In the genomic region with DNA sequence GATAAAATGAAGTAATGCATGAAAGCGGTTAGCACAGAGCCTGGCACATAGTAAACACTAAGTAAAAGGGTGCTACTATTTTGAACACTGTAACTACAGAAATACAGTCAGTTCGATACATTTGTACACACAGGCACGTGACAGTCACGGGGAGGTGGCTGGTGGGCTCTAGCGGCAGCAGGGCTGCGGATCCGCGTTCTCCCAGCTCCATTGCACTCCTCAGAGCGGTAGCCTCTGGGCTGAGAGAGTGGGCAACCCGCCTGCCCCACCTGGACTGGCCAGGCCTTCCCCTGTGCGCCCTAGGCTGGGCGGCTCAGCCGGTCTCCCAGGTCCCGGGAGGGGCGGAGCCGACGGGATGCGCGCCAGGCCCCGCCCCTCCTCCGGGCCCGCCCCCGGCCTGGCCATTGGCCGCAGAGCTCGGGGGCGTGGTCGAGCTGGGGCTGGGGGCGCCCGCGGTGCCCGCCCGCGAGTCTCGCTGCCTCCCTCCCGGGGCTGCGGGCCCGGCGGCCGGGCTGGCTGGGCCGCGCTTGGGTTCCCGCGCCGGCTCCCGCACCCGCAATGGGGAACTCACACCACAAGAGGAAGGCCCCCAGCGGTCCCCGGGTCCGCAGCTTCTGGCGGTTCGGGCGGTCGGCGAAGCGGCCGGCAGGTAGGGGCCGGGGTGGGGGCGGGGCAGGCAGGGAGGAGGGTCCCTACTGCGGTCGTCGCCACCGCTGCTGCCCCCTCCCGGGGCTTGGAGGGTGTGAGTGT, we compare ENCODE assay signal across 8 cellular contexts. TPM values are rescaled to one million over a fixed set of nuclear protein-coding genes. Genes with fewer than 3 reads are reported as not detected.
DNase-seq lines count a peak whose midpoint lies in the region; ATAC-seq and TF ChIP-seq lines count a peak whose summit lies in the region.

No MANE protein-coding gene starts in this region.

- peak overlapping the region; percentile 92 for H3K4me3 Mint-ChIP-seq in WTC11

- CTCF ChIA-PET in WTC11 (lab: Charles Lee) = interaction anchor here (0.6 to 7.1 kb wide), 16 partner anchors 9 to 315 kb away, joined by 3 to 89 read pairs (median 6); a partner anchor contains a TSS
- CTCF ChIA-PET in mammary epithelial cell (lab: Charles Lee; ENCODE audit: low non-redundant PET) = interaction anchor here (0.6 kb wide), 1 partner anchor 48 kb away, joined by 18 read pairs; no protein-coding TSS in a partner anchor

- DNase-seq in AG10803 (ENCODE audit: low read depth) = peak; percentile 35
- DNase-seq in NCI-H146 (lab: John Stamatoyannopoulos, UW) = peak; percentile 71
- peak; percentile 89 for DNase-seq in WTC11 (ENCODE audit: low spot score)
- peak; percentile 77 for DNase-seq in mammary epithelial cell
- DNase-seq in iris pigment epithelial cell (ENCODE audit: low read depth) = peak; percentile 47
- peak; percentile 85 for DNase-seq in spleen
- no peak for DNase-seq in NK-92 treated with Interleukin-12 subunit alpha and Interleukin-12 subunit beta, amount 100 ng/mL, for 24 hours (lab: John Stamatoyannopoulos, UW)

- POLR2A ChIA-PET in WTC11 (lab: Charles Lee) = interaction anchor here (0.6 to 2.7 kb wide), 8 partner anchors 11 to 359 kb away, joined by 3 to 19 read pairs (median 5); a partner anchor contains a TSS

- ATAC-seq in GM19397 (IDR thresholded peaks at IDR 0.05; ENCODE audit: unreplicated experiment) (peak; percentile 76), WTC11 (peak; percentile 83)

- H3K9me3 ChIP-seq in mammary epithelial cell (replicated peaks; ENCODE audit: insufficient read depth, low read length) (no peaks in the 10 kb centered on the region), spleen (no peaks in the 10 kb centered on the region)

- H3K27me3 ChIP-seq in mammary epithelial cell (ENCODE audit: insufficient read depth, low read length) (no peaks in the 10 kb centered on the region), spleen (replicated peaks in 1 of 7) (peaks cover 0 to 41% (median 0%) of the 10 kb centered on the region in 7 donors)

- no peak overlapping the region for H3K27ac ChIP-seq in mammary epithelial cell (ENCODE audit: insufficient read depth, low read depth, low read length)
- H3K27ac ChIP-seq in spleen = no peak overlapping the region

- no peak for TF ChIP-seq POLR2A in spleen (IDR thresholded peaks at IDR 0.05)

- TF ChIP-seq CTCF in AG10803 (conservative IDR thresholded peaks at IDR 0.05; ENCODE audit: low read length) = no peak
- TF ChIP-seq CTCF in WTC11 (IDR thresholded peaks at IDR 0.05) = no peak
- no peak for TF ChIP-seq CTCF in mammary epithelial cell (conservative IDR thresholded peaks at IDR 0.05 in 1 of 2, IDR thresholded peaks at IDR 0.05 in 1 of 2; ENCODE audit: extremely low read depth in 1 of 2, insufficient read depth in 1 of 2, low read depth in 1 of 2, low read length in 2 of 2)
- TF ChIP-seq CTCF in spleen (IDR thresholded peaks at IDR 0.05 in 8 of 11, conservative IDR thresholded peaks at IDR 0.05 in 3 of 11) = no peak

- in situ Hi-C loops in mammary epithelial cell (cut with MboI; ENCODE audit: low sequenced_read_pairs in 2 of 2) = no loop called here

- no peaks in the 10 kb centered on the region for H4K20me1 ChIP-seq in mammary epithelial cell (ENCODE audit: insufficient read depth, low read length)

- no peaks in the 10 kb centered on the region for H3K36me3 Mint-ChIP-seq in WTC11

- H3K4me3 ChIP-seq in AG10803 (ENCODE audit: low read length) (peak overlapping the region; percentile 66), mammary epithelial cell (replicated peaks in 1 of 3; ENCODE audit: insufficient read depth in 1 of 3, low read depth in 2 of 3, low read length in 3 of 3) (peak overlapping the region; percentile 42 to 89 (median 65)), spleen (peak overlapping the region; percentile 48 to 83 (median 57))

- 6% methylated on average over 26 of the region's 63 CpGs for WGBS in mammary epithelial cell (ENCODE audit: low coverage, missing lambda C conversion rate)
- 1 to 8% (median 3%) methylated on average over 10 to 63 of the region's 63 CpGs for WGBS in spleen, 5 donors

- H3K27me3 Mint-ChIP-seq in WTC11 (ENCODE audit: low read depth) = no peaks in the 10 kb centered on the region

- peak overlapping the region; percentile 91 for H3K4me2 ChIP-seq in mammary epithelial cell (ENCODE audit: insufficient read depth, low read depth, low read length)

- H3K36me3 ChIP-seq in mammary epithelial cell (ENCODE audit: insufficient read depth, low read length) (no peaks in the 10 kb centered on the region), spleen (no peaks in the 10 kb centered on the region)

- H3K79me2 ChIP-seq in mammary epithelial cell (ENCODE audit: insufficient read depth, low read length) = peaks cover 84% of the 10 kb centered on the region

- dilution Hi-C loops in mammary epithelial cell (cut with HindIII; ENCODE audit: low sequenced_read_pairs) = no loop called here

- no peaks in the 10 kb centered on the region for H3K9me3 Mint-ChIP-seq in WTC11

- H2AFZ ChIP-seq in mammary epithelial cell (ENCODE audit: low read depth, low read length) = peak overlapping the region; percentile 63

- intact Hi-C loops in mammary epithelial cell (cut with micrococcal nuclease) (no loop called here), spleen (cut with DNase I; ENCODE audit: low total_unique reads) (no loop called here)

- BruUV-seq in mammary epithelial cell (replicated peaks; lab: Mats Ljungman, UMichigan) = no TSS peak

- H3K4me1 ChIP-seq in mammary epithelial cell (ENCODE audit: insufficient read depth, low read length) (peaks cover 34% of the 10 kb centered on the region), spleen (peaks cover 5 to 23% (median 17%) of the 10 kb centered on the region in 6 donors)

- peaks cover 45% of the 10 kb centered on the region for H3K4me1 Mint-ChIP-seq in WTC11

- H3K27ac Mint-ChIP-seq in WTC11 = peak overlapping the region; percentile 92; the same call in 1 of the 2 replicates

- peak overlapping the region; percentile 78 for H3K9ac ChIP-seq in mammary epithelial cell (ENCODE audit: insufficient read depth, low read length)

TF ChIP-seq in WTC11, 78 proteins besides CTCF, POLR2A, EP300 and RAD21 (continues in another document):
- TF ChIP-seq NFYB (CRISPR knock-in tag; conservative IDR thresholded peaks at IDR 0.05; ENCODE audit: low read depth) (peak; percentile 49; the same call in 1 of the 2 replicates), FOXK1 (CRISPR knock-in tag; IDR thresholded peaks at IDR 0.05) (0 out of 2 replicates have a peak, but pooled peaks have one; percentile 45), CBFB (CRISPR knock-in tag; IDR thresholded peaks at IDR 0.05; ENCODE audit: low read depth) (0 out of 2 replicates have a peak, but pooled peaks have one; percentile 42), SP1 (CRISPR knock-in tag; conservative IDR thresholded peaks at IDR 0.05) (peak; percentile 74)
- TF ChIP-seq, protein P1, sequence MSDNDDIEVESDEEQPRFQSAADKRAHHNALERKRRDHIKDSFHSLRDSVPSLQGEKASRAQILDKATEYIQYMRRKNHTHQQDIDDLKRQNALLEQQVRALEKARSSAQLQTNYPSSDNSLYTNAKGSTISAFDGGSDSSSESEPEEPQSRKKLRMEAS (CRISPR knock-in tag; IDR thresholded peaks at IDR 0.05) = no peak
- TF ChIP-seq, protein P2, sequence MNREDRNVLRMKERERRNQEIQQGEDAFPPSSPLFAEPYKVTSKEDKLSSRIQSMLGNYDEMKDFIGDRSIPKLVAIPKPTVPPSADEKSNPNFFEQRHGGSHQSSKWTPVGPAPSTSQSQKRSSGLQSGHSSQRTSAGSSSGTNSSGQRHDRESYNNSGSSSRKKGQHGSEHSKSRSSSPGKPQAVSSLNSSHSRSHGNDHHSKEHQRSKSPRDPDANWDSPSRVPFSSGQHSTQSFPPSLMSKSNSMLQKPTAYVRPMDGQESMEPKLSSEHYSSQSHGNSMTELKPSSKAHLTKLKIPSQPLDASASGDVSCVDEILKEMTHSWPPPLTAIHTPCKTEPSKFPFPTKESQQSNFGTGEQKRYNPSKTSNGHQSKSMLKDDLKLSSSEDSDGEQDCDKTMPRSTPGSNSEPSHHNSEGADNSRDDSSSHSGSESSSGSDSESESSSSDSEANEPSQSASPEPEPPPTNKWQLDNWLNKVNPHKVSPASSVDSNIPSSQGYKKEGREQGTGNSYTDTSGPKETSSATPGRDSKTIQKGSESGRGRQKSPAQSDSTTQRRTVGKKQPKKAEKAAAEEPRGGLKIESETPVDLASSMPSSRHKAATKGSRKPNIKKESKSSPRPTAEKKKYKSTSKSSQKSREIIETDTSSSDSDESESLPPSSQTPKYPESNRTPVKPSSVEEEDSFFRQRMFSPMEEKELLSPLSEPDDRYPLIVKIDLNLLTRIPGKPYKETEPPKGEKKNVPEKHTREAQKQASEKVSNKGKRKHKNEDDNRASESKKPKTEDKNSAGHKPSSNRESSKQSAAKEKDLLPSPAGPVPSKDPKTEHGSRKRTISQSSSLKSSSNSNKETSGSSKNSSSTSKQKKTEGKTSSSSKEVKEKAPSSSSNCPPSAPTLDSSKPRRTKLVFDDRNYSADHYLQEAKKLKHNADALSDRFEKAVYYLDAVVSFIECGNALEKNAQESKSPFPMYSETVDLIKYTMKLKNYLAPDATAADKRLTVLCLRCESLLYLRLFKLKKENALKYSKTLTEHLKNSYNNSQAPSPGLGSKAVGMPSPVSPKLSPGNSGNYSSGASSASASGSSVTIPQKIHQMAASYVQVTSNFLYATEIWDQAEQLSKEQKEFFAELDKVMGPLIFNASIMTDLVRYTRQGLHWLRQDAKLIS (CRISPR knock-in tag; IDR thresholded peaks at IDR 0.05; ENCODE audit: borderline replicate concordance) = no peak
- TF ChIP-seq, protein P3, sequence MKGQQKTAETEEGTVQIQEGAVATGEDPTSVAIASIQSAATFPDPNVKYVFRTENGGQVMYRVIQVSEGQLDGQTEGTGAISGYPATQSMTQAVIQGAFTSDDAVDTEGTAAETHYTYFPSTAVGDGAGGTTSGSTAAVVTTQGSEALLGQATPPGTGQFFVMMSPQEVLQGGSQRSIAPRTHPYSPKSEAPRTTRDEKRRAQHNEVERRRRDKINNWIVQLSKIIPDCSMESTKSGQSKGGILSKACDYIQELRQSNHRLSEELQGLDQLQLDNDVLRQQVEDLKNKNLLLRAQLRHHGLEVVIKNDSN (CRISPR knock-in tag; IDR thresholded peaks at IDR 0.05) = peak; percentile 39; the same call in 1 of the 2 replicates
- TF ChIP-seq, protein P4, sequence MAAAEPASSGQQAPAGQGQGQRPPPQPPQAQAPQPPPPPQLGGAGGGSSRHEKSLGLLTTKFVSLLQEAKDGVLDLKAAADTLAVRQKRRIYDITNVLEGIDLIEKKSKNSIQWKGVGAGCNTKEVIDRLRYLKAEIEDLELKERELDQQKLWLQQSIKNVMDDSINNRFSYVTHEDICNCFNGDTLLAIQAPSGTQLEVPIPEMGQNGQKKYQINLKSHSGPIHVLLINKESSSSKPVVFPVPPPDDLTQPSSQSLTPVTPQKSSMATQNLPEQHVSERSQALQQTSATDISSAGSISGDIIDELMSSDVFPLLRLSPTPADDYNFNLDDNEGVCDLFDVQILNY (CRISPR knock-in tag; IDR thresholded peaks at IDR 0.05) = 0 out of 2 replicates have a peak, but pooled peaks have one; percentile 52

RNA-seq across cellular contexts. Expression of a gene that starts 51.1 kb away (rescaled TPM):
- total RNA-seq in WTC11 (2021) = 0.09 to 0.21 TPM (median 0.11 TPM) in 3 replicates
- total RNA-seq in mammary epithelial cell = 10 to 100 TPM in 1 of 2 donors, 1 to 10 TPM in 1; 9.2 to 60.0 TPM
- polyA plus RNA-seq in mammary epithelial cell = 7.6 TPM
- polyA minus RNA-seq in mammary epithelial cell = 7.9 TPM
- 1 to 10 TPM; 1.3 to 9.2 (median 6.5) TPM for total RNA-seq in spleen
- polyA plus RNA-seq in spleen = 1 to 10 TPM; 1.2 to 4.5 (median 1.7) TPM
